ENCODE assay signal across 21 cellular contexts in genomic region chr4:147765121-147765521, GRCh38.
"Had no signal": no experiment of that assay in that cellular context is flagged by ENCODE, and none has a peak within 500 bp of the region (broad histone marks: within the 10 kb centered on the region; RNA-seq: fewer than 3 reads in every experiment).

No MANE protein-coding gene starts in this region.

- H3K27me3 ChIP-seq: dorsolateral prefrontal cortex, left lung, neural progenitor cell, spleen had no signal

- H3K27me3 Mint-ChIP-seq: activated CD4-positive, alpha-beta T cell treated with anti-CD3 and anti-CD28 coated beads, Interleukin-2, amount 10 ng/mL, durations not matched to agents 7 days and 5 days; activated CD8-positive, alpha-beta memory T cell treated with anti-CD3 and anti-CD28 coated beads, Interleukin-2, amount 10 ng/mL, durations not matched to agents 7 days and 5 days; activated CD8-positive, alpha-beta T cell treated with anti-CD3 and anti-CD28 coated beads for 36 hours; activated naive CD4-positive, alpha-beta T cell treated with anti-CD3 and anti-CD28 coated beads, Interleukin-2, amount 10 ng/mL, durations not matched to agents 7 days and 5 days; central memory CD8-positive, alpha-beta T cell; naive thymus-derived CD8-positive, alpha-beta T cell had no signal

- H3K4me1 Mint-ChIP-seq: neural progenitor cell had no signal

- H2AFZ ChIP-seq: neural progenitor cell had no signal

- ATAC-seq: activated CD8-positive, alpha-beta memory T cell treated with anti-CD3 and anti-CD28 coated beads, Interleukin-2, amount 10 ng/mL, durations not matched to agents 7 days and 5 days; activated CD8-positive, alpha-beta T cell treated with anti-CD3 and anti-CD28 coated beads for 36 hours; left lung; naive thymus-derived CD8-positive, alpha-beta T cell had no signal

- H3K4me2 ChIP-seq: neural progenitor cell had no signal

- H3K4me1 ChIP-seq: neural progenitor cell, spleen had no signal

- DNase-seq: activated CD4-positive, alpha-beta T cell treated with anti-CD3 and anti-CD28 coated beads, Interleukin-2, amount 10 ng/mL, durations not matched to agents 7 days and 5 days; activated CD8-positive, alpha-beta memory T cell treated with anti-CD3 and anti-CD28 coated beads, Interleukin-2, amount 10 ng/mL, durations not matched to agents 7 days and 5 days; activated CD8-positive, alpha-beta T cell treated with anti-CD3 and anti-CD28 coated beads for 36 hours; activated effector memory CD4-positive, alpha-beta T cell treated with anti-CD3 and anti-CD28 coated beads, Interleukin-2, amount 50 U/mL, for 16 hours; activated naive CD4-positive, alpha-beta T cell treated with anti-CD3 and anti-CD28 coated beads, Interleukin-2, amount 10 ng/mL, durations not matched to agents 7 days and 5 days; activated T-cell treated with anti-CD3 and anti-CD28 coated beads for 4 hours; dorsolateral prefrontal cortex; kidney glomerular epithelial cell; left lung; naive thymus-derived CD8-positive, alpha-beta T cell; spleen; stimulated activated CD4-positive, alpha-beta T cell treated with anti-CD3 and anti-CD28 coated beads, Interleukin-4, amount 100 ng/mL, for 1 hour; stimulated activated naive CD4-positive, alpha-beta T cell had no signal

- H3K36me3 ChIP-seq: left lung, neural progenitor cell, prostate gland, spleen had no signal

- H3K27ac ChIP-seq: dorsolateral prefrontal cortex, left lung, neural progenitor cell, prostate gland, spleen, thoracic aorta had no signal

- H3K36me3 Mint-ChIP-seq: activated CD8-positive, alpha-beta memory T cell treated with anti-CD3 and anti-CD28 coated beads, Interleukin-2, amount 10 ng/mL, durations not matched to agents 7 days and 5 days; activated naive CD4-positive, alpha-beta T cell treated with anti-CD3 and anti-CD28 coated beads, Interleukin-2, amount 10 ng/mL, durations not matched to agents 7 days and 5 days; brain; naive thymus-derived CD8-positive, alpha-beta T cell had no signal

- H3K9me3 Mint-ChIP-seq: activated CD4-positive, alpha-beta T cell treated with anti-CD3 and anti-CD28 coated beads, Interleukin-2, amount 10 ng/mL, durations not matched to agents 7 days and 5 days; activated CD8-positive, alpha-beta T cell treated with anti-CD3 and anti-CD28 coated beads for 36 hours; activated naive CD4-positive, alpha-beta T cell treated with anti-CD3 and anti-CD28 coated beads, Interleukin-2, amount 10 ng/mL, durations not matched to agents 7 days and 5 days; brain; central memory CD8-positive, alpha-beta T cell; naive thymus-derived CD8-positive, alpha-beta T cell; neural progenitor cell; T-helper 1 cell treated with Interleukin-12 subunit alpha and Interleukin-12 subunit beta and Interleukin-4 antibody, amounts not matched to agents 30 μg/mL and 1 μg/mL, for 36 hours had no signal

- H3K9ac ChIP-seq: neural progenitor cell had no signal

- H3K4me3 ChIP-seq: dorsolateral prefrontal cortex, left lung, lung, neural progenitor cell, prostate gland, spleen, thoracic aorta had no signal

- H3K27ac Mint-ChIP-seq: activated CD4-positive, alpha-beta T cell treated with anti-CD3 and anti-CD28 coated beads, Interleukin-2, amount 10 ng/mL, durations not matched to agents 7 days and 5 days; activated CD8-positive, alpha-beta memory T cell treated with anti-CD3 and anti-CD28 coated beads, Interleukin-2, amount 10 ng/mL, durations not matched to agents 7 days and 5 days; activated CD8-positive, alpha-beta T cell treated with anti-CD3 and anti-CD28 coated beads for 36 hours; activated naive CD4-positive, alpha-beta T cell treated with anti-CD3 and anti-CD28 coated beads, Interleukin-2, amount 10 ng/mL, durations not matched to agents 7 days and 5 days; brain; naive thymus-derived CD8-positive, alpha-beta T cell; neural progenitor cell; T-helper 1 cell treated with Interleukin-12 subunit alpha and Interleukin-12 subunit beta and Interleukin-4 antibody, amounts not matched to agents 30 μg/mL and 1 μg/mL, for 36 hours had no signal

- FAIRE-seq: colon had no signal

- H3K9me3 ChIP-seq: left lung, prostate gland, spleen, thoracic aorta had no signal

- H3K4me3 Mint-ChIP-seq: activated CD4-positive, alpha-beta T cell treated with anti-CD3 and anti-CD28 coated beads, Interleukin-2, amount 10 ng/mL, durations not matched to agents 7 days and 5 days; activated CD8-positive, alpha-beta memory T cell treated with anti-CD3 and anti-CD28 coated beads, Interleukin-2, amount 10 ng/mL, durations not matched to agents 7 days and 5 days; activated CD8-positive, alpha-beta T cell treated with anti-CD3 and anti-CD28 coated beads for 36 hours; activated naive CD4-positive, alpha-beta T cell treated with anti-CD3 and anti-CD28 coated beads, Interleukin-2, amount 10 ng/mL, durations not matched to agents 7 days and 5 days; brain; central memory CD8-positive, alpha-beta T cell; naive thymus-derived CD8-positive, alpha-beta T cell; neural progenitor cell; T-helper 1 cell treated with Interleukin-12 subunit alpha and Interleukin-12 subunit beta and Interleukin-4 antibody, amounts not matched to agents 30 μg/mL and 1 μg/mL, for 36 hours had no signal
